Comparison of ENCODE assay signal across 8 cellular contexts in the genomic region with DNA sequence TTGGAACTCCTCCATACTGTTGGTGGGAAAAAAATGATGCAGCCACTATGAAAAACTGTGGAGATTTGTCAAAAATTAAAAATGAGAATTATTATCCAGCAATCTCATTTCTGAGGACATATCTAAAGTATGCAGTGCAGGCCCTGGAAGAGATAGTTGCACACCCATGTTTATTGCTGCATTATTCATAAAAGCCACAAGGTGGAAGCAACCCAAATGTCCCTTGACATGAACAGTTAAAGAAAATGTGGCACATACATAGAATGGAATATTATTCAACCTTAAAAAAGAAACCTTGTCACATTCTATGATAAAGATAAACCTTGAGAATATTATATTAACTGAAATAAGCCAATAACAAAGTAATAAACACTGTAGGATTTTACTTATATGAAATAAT.
A peak's percentile ranks its signal among the peaks of the same experiment; 100 is the strongest.
DNase-seq lines count a peak whose midpoint lies in the region; ATAC-seq lines count a peak whose summit lies in the region.

No MANE protein-coding gene starts in this region.

- H2AK5ac ChIP-seq in mesenchymal stem cell (ENCODE audit: low read length, severe bottlenecking): no peak overlapping the region

- H3K9me3 ChIP-seq in mesenchymal stem cell (ENCODE audit: control insufficient read depth, low read length): no peaks in the 10 kb centered on the region

- H2BK12ac ChIP-seq in mesenchymal stem cell (ENCODE audit: low read length in 2 of 2): no peak overlapping the region

- H2BK5ac ChIP-seq in mesenchymal stem cell (ENCODE audit: low read depth, low read length, poor library complexity, severe bottlenecking): no peak overlapping the region

- ATAC-seq in HG02885 (IDR thresholded peaks at IDR 0.05; ENCODE audit: poor library complexity, unreplicated experiment): peak; percentile 78

- no peaks in the 10 kb centered on the region for H3K4me1 ChIP-seq in mesenchymal stem cell (ENCODE audit: control insufficient read depth, insufficient read depth, low read depth, low read length)

- no peak overlapping the region for H4K8ac ChIP-seq in mesenchymal stem cell (ENCODE audit: low read length)

- no peak overlapping the region for H3K9ac ChIP-seq in mesenchymal stem cell (ENCODE audit: low read length)

- DNase-seq in DMS 273 (lab: John Stamatoyannopoulos, UW; ENCODE audit: unreplicated experiment) (peak; percentile 60), DMS 273 treated with DMSO at 0.1 percent for 48 hours (lab: John Stamatoyannopoulos, UW) (no peak), SK-N-DZ (ENCODE audit: low spot score) (peak; percentile 28), mesenchymal stem cell (peak; percentile 33), hippocampal formation (lab: John Stamatoyannopoulos, UW) (no peak), HCEC 1CT (no peak)
- no peak for DNase-seq in activated CD8-positive, alpha-beta memory T cell treated with anti-CD3 and anti-CD28 coated beads, Interleukin-2, amount 50 U/mL, for 4 hours

- no peaks in the 10 kb centered on the region for H3K36me3 ChIP-seq in mesenchymal stem cell (ENCODE audit: control insufficient read depth in 1 of 2, insufficient read depth in 2 of 2, low read depth in 1 of 2, low read length in 2 of 2)

- no peak overlapping the region for H3K4ac ChIP-seq in mesenchymal stem cell (ENCODE audit: low read depth in 1 of 2, low read length in 2 of 2)

- H2BK15ac ChIP-seq in mesenchymal stem cell (ENCODE audit: low read depth, poor library complexity, severe bottlenecking): no peak overlapping the region

- H3K79me1 ChIP-seq in mesenchymal stem cell (replicated peaks; ENCODE audit: low read length, poor library complexity, severe bottlenecking): no peaks in the 10 kb centered on the region

- H3K23ac ChIP-seq in mesenchymal stem cell (ENCODE audit: low read length in 2 of 2): no peak overlapping the region

- H3K4me3 ChIP-seq in mesenchymal stem cell (ENCODE audit: insufficient read depth in 1 of 2, low read depth in 1 of 2, low read length in 2 of 2): no peak overlapping the region

- no peak overlapping the region for H2BK120ac ChIP-seq in mesenchymal stem cell (ENCODE audit: low read depth, low read length)

- no peak overlapping the region for H4K91ac ChIP-seq in mesenchymal stem cell (ENCODE audit: low read length)

- H3K27ac ChIP-seq in mesenchymal stem cell (ENCODE audit: low read length, poor library complexity, severe bottlenecking): no peak overlapping the region

- H2AFZ ChIP-seq in mesenchymal stem cell (ENCODE audit: low read depth, low read length): no peak overlapping the region

- no peak overlapping the region for H3K4me2 ChIP-seq in mesenchymal stem cell (ENCODE audit: low read length, poor library complexity, severe bottlenecking)

- H3K14ac ChIP-seq in mesenchymal stem cell (ENCODE audit: low read length in 2 of 2): no peak overlapping the region

- H3K18ac ChIP-seq in mesenchymal stem cell (ENCODE audit: low read depth in 1 of 2, low read length in 2 of 2): no peak overlapping the region

- H3K27me3 ChIP-seq in mesenchymal stem cell (ENCODE audit: control insufficient read depth in 1 of 2, insufficient read depth in 1 of 2, low read length in 2 of 2): no peaks in the 10 kb centered on the region

Comparison
In these comparisons a context has a peak if more than half of its experiments do, and no peak if none do; other contexts are left out.
1. DNase-seq: peak in DMS 273 (single experiment), SK-N-DZ (single experiment) and mesenchymal stem cell (single experiment); none in DMS 273 treated with DMSO at 0.1 percent for 48 hours (single experiment), hippocampal formation (0 of 2), HCEC 1CT (single experiment) and activated CD8-positive, alpha-beta memory T cell treated with anti-CD3 and anti-CD28 coated beads, Interleukin-2, amount 50 U/mL, for 4 hours (single experiment).